Comparison of ENCODE assay signal across 1 cellular context in the genomic region with DNA sequence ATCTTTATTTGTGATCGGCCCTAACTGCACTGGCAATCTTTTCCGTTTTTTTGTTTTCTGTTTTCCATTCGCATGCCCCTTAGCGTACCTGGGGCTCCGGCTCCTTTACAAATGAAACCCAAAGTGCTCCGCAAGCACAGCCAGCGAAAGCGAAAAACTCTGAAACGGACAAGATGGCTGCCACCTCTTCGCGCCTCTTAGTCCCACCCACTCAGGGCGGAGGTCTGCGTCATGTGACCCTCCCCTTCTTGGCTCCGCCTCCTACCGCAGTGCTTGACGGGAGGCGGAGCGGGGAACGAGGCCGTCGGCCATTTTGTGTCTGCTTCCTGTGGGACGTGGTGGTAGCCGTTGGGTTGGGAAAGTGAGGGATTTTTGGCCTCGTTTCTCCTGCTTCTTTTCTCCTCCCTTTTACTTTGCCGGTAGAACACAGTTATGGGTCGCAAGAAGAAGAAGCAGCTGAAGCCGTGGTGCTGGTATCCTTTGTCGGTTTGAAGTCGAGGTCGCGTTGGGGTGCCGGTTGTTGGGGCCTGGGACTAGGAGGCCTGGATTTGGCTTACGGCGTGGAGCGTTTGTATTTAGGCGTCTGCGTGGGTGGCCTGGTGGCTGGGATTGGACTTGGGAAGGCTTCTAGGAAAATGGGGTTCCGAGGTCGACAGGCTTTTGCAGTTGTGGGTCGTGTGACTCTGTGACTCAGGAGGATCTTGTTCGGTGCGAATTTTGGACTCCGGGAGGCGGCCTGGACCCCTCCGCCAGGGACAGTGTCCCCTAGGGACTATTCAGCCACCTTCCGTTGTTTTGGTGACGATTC.
TF ChIP-seq lines count a peak whose summit lies in the region.

Gene ZNF207 (plus strand): TSS at position 304 of the 808 bp plus-strand sequence. CDS start 129 bp downstream, at position 433.

TF ChIP-seq in K562, 482 proteins besides CTCF, POLR2A, EP300 and RAD21 (continued from another document and continues in another):
- TF ChIP-seq ZNF507 (tag; conservative IDR thresholded peaks at IDR 0.05) (no peak), NUFIP1 (IDR thresholded peaks at IDR 0.05; ENCODE audit: partially characterized antibody) (no peak), CREM (IDR thresholded peaks at IDR 0.05; ENCODE audit: low read depth) (peak; percentile 74), HDAC6 (IDR thresholded peaks at IDR 0.05; ENCODE audit: low read depth, low read length) (no peak), USF2 (CRISPR knock-in tag; IDR thresholded peaks at IDR 0.05) (peak; percentile 98), RBM34 (IDR thresholded peaks at IDR 0.05; ENCODE audit: borderline replicate concordance, insufficient read depth, low read length) (no peak), TAF7 (tag; IDR thresholded peaks at IDR 0.05) (peak; percentile 93), ZNF57 (CRISPR knock-in tag; IDR thresholded peaks at IDR 0.05) (no peak), ZNF431 (CRISPR knock-in tag; IDR thresholded peaks at IDR 0.05) (no peak), ZNF277 (CRISPR knock-in tag; IDR thresholded peaks at IDR 0.05; ENCODE audit: borderline replicate concordance) (no peak), ZSCAN29 (IDR thresholded peaks at IDR 0.05) (peak; percentile 52; the same call in 1 of the 2 replicates), ZKSCAN8 (CRISPR knock-in tag; IDR thresholded peaks at IDR 0.05) (no peak), ERF (CRISPR knock-in tag; IDR thresholded peaks at IDR 0.05) (no peak), U2AF1 (optimal IDR thresholded peaks at IDR 0.05; ENCODE audit: low read depth, low read length) (no peak), ZNF589 (CRISPR knock-in tag; IDR thresholded peaks at IDR 0.05; ENCODE audit: low read depth) (no peak), SAFB2 (IDR thresholded peaks at IDR 0.05; ENCODE audit: borderline replicate concordance, low read depth, low read length, severe bottlenecking) (no peak), ZNF282 (CRISPR knock-in tag; IDR thresholded peaks at IDR 0.05) (no peak), MTA1 (IDR thresholded peaks at IDR 0.05; ENCODE audit: borderline replicate concordance) (0 out of 2 replicates have a peak, but pooled peaks have one; percentile 38), TAF15 (IDR thresholded peaks at IDR 0.05; ENCODE audit: low read depth, low read length) (no peak), ZNF347 (CRISPR knock-in tag; IDR thresholded peaks at IDR 0.05; ENCODE audit: low read depth) (no peak), CREB3 (tag; conservative IDR thresholded peaks at IDR 0.05; ENCODE audit: low read depth) (no peak), FOXM1 (IDR thresholded peaks at IDR 0.05; ENCODE audit: low read depth) (no peak; the same call in 1 of the 2 replicates), FOXM1 (CRISPR knock-in tag; IDR thresholded peaks at IDR 0.05; ENCODE audit: low read depth) (no peak), RBM14 (IDR thresholded peaks at IDR 0.05; ENCODE audit: borderline replicate concordance, insufficient read depth, low read depth, low read length) (no peak), GTF2E2 (tag; IDR thresholded peaks at IDR 0.05) (peak; percentile 82), ZNF274 (IDR thresholded peaks at IDR 0.05; ENCODE audit: borderline replicate concordance, low read depth, low read length) (no peak), ELK3 (CRISPR knock-in tag; IDR thresholded peaks at IDR 0.05) (no peak), JUNB (CRISPR knock-in tag; conservative IDR thresholded peaks at IDR 0.05) (no peak), ZNF165 (CRISPR knock-in tag; IDR thresholded peaks at IDR 0.05; ENCODE audit: borderline replicate concordance) (no peak), ATF2 (CRISPR knock-in tag; IDR thresholded peaks at IDR 0.05) (no peak), NCOA6 (IDR thresholded peaks at IDR 0.05) (no peak), RBBP5 (IDR thresholded peaks at IDR 0.05; ENCODE audit: borderline replicate concordance, insufficient read depth, low read length, poor library complexity, severe bottlenecking) (peak; percentile 75), XRCC5 (IDR thresholded peaks at IDR 0.05; ENCODE audit: low read depth, low read length) (peak; percentile 58; the same call in 1 of the 2 replicates), ZNF79 (CRISPR knock-in tag; IDR thresholded peaks at IDR 0.05; ENCODE audit: low read depth) (no peak), ZBED1 (IDR thresholded peaks at IDR 0.05) (no peak), HNRNPK (IDR thresholded peaks at IDR 0.05; ENCODE audit: low read depth, low read length, poor library complexity, severe bottlenecking) (no peak), ZNF12 (CRISPR knock-in tag; IDR thresholded peaks at IDR 0.05) (no peak), ILF3 (IDR thresholded peaks at IDR 0.05; ENCODE audit: borderline replicate concordance) (0 out of 2 replicates have a peak, but pooled peaks have one; percentile 47), FUS (optimal IDR thresholded peaks at IDR 0.05; ENCODE audit: low read depth, low read length) (no peak), ZFP30 (CRISPR knock-in tag; IDR thresholded peaks at IDR 0.05; ENCODE audit: borderline replicate concordance) (no peak), HNRNPLL (IDR thresholded peaks at IDR 0.05; ENCODE audit: low read depth, low read length, poor library complexity, severe bottlenecking) (no peak), STAT6 (CRISPR knock-in tag; IDR thresholded peaks at IDR 0.05) (no peak; the same call in 1 of the 2 replicates), AFF4 (CRISPR knock-in tag; IDR thresholded peaks at IDR 0.05) (no peak), TEAD4 (IDR thresholded peaks at IDR 0.05; ENCODE audit: low read length) (peak; percentile 71), TEAD4 (CRISPR knock-in tag; IDR thresholded peaks at IDR 0.05; ENCODE audit: borderline replicate concordance) (no peak), ZNF197 (CRISPR knock-in tag; IDR thresholded peaks at IDR 0.05; ENCODE audit: low read depth) (no peak), HMG20A (CRISPR knock-in tag; conservative IDR thresholded peaks at IDR 0.05) (no peak)
- TF ChIP-seq, protein P1, sequence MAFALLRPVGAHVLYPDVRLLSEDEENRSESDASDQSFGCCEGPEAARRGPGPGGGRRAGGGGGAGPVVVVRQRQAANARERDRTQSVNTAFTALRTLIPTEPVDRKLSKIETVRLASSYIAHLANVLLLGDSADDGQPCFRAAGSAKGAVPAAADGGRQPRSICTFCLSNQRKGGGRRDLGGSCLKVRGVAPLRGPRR (CRISPR knock-in tag; IDR thresholded peaks at IDR 0.05): no peak
- TF ChIP-seq, protein P2, sequence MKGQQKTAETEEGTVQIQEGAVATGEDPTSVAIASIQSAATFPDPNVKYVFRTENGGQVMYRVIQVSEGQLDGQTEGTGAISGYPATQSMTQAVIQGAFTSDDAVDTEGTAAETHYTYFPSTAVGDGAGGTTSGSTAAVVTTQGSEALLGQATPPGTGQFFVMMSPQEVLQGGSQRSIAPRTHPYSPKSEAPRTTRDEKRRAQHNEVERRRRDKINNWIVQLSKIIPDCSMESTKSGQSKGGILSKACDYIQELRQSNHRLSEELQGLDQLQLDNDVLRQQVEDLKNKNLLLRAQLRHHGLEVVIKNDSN (CRISPR knock-in tag; IDR thresholded peaks at IDR 0.05): peak; percentile 97
- TF ChIP-seq, protein P3, sequence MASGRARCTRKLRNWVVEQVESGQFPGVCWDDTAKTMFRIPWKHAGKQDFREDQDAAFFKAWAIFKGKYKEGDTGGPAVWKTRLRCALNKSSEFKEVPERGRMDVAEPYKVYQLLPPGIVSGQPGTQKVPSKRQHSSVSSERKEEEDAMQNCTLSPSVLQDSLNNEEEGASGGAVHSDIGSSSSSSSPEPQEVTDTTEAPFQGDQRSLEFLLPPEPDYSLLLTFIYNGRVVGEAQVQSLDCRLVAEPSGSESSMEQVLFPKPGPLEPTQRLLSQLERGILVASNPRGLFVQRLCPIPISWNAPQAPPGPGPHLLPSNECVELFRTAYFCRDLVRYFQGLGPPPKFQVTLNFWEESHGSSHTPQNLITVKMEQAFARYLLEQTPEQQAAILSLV (tag; IDR thresholded peaks at IDR 0.05): no peak
